ENCODE assay signal across 24 cellular contexts in the genomic region with DNA sequence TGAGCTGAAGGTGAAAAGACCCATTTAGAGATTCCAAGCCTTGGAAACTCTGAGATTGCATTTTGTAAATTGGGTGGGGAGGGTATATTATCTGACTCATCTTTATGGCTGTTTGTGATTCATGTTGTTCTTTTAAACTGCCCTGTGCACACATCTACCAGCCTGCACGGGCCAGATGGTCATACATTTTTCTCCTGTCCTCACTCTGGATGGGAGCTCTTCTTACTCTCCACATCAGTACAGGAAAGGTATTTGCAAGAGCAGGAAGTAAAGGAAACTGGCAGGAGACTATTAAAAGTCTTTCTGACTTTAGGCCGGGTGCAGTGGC. TPM values are rescaled to one million over a fixed set of nuclear protein-coding genes. Genes with fewer than 3 reads are reported as not detected.
DNase-seq lines count a peak whose midpoint lies in the region; ATAC-seq and TF ChIP-seq lines count a peak whose summit lies in the region.
"Had no signal": no experiment of that assay in that cellular context is flagged by ENCODE, and none has a peak within 500 bp of the region (broad histone marks: within the 10 kb centered on the region; RNA-seq: fewer than 3 reads in every experiment).

No MANE protein-coding gene starts in this region.

- H3K36me3 Mint-ChIP-seq in T-helper 2 cell treated with Interferon-gamma antibody and Interleukin-4, amounts not matched to agents 5 μg/mL and 100 μg/mL, for 36 hours (ENCODE audit: low read depth), result no peaks in the 10 kb centered on the region
- H3K36me3 Mint-ChIP-seq: brain had no signal

- ATAC-seq in Right ventricle myocardium inferior, result no peak
- no peak for ATAC-seq in heart left ventricle
- no peak for ATAC-seq in HG02973 (IDR thresholded peaks at IDR 0.05; ENCODE audit: unreplicated experiment)
- ATAC-seq: activated T-cell treated with anti-CD3 and anti-CD28 coated beads, Interleukin-2, amount 50 U/mL, for 4 hours; K562; left cardiac atrium; T-helper 17 cell had no signal

- H3K27ac ChIP-seq in heart left ventricle (no peak overlapping the region), RWPE1 (peak overlapping the region; percentile 23; the same call in 1 of the 2 replicates)
- H3K27ac ChIP-seq: adrenal gland, neutrophil, prostate gland, SK-N-MC had no signal

- no peaks in the 10 kb centered on the region for H3K27me3 ChIP-seq in heart left ventricle
- H3K27me3 ChIP-seq: adrenal gland had no signal

- peaks cover 0 to 5% (median 0%) of the 10 kb centered on the region in 12 donors for H3K4me1 ChIP-seq in heart left ventricle
- H3K4me1 ChIP-seq: adrenal gland, prostate gland had no signal

- POLR2A ChIA-PET in RWPE1 (lab: Yijun Ruan, JAX; ENCODE audit: low non-redundant PET), result no interaction called here

- DNase-seq in Right ventricle myocardium inferior (ENCODE audit: missing footprints), result peak; percentile 11
- DNase-seq in heart left ventricle, result no peak
- peak; percentile 74 for DNase-seq in RWPE1 (ENCODE audit: low spot score)
- peak; percentile 23 to 62 for DNase-seq in foreskin fibroblast
- no peak for DNase-seq in T-helper 2 cell treated with Interferon-gamma antibody and Interleukin-4, amounts not matched to agents 5 μg/mL and 100 μg/mL, for 36 hours (ENCODE audit: low spot score)
- DNase-seq in ecto neural progenitor cell (ENCODE audit: low spot score), result no peak
- DNase-seq in NCI-H1930 (lab: John Stamatoyannopoulos, UW), result no peak
- DNase-seq: activated CD4-positive, alpha-beta T cell treated with anti-CD3 and anti-CD28 coated beads for 48 hours; activated T-cell treated with anti-CD3 and anti-CD28 coated beads, Interleukin-2, amount 50 U/mL, for 4 hours; adrenal gland; DMS79; left cardiac atrium; mesenchymal stem cell; MV-4-11; NCI-H1694; NCI-H2171; T-helper 17 cell had no signal

- H3K9me3 ChIP-seq in heart left ventricle, result peaks cover 0 to 4% (median 0%) of the 10 kb centered on the region in 12 donors
- H3K9me3 ChIP-seq: adrenal gland, neutrophil, prostate gland had no signal

- no peaks in the 10 kb centered on the region for H3K4me1 Mint-ChIP-seq in T-helper 2 cell treated with Interferon-gamma antibody and Interleukin-4, amounts not matched to agents 5 μg/mL and 100 μg/mL, for 36 hours (ENCODE audit: low read depth)
- H3K4me1 Mint-ChIP-seq: brain, T-helper 17 cell had no signal

- no peak overlapping the region for H3K4me3 Mint-ChIP-seq in T-helper 2 cell treated with Interferon-gamma antibody and Interleukin-4, amounts not matched to agents 5 μg/mL and 100 μg/mL, for 36 hours
- H3K4me3 Mint-ChIP-seq: activated T-cell treated with anti-CD3 and anti-CD28 coated beads, Interleukin-2, amount 50 U/mL, for 4 hours; brain; T-helper 17 cell had no signal

- WGBS in heart left ventricle, 4 donors, result 70 to 81% (median 76%) methylated on average over 2 of the region's 2 CpGs

- TF ChIP-seq CTCF in heart left ventricle (IDR thresholded peaks at IDR 0.05) (no peak), RWPE1 (conservative IDR thresholded peaks at IDR 0.05; ENCODE audit: low read depth) (no peak), foreskin fibroblast (IDR thresholded peaks at IDR 0.05; ENCODE audit: low read depth, low read length) (no peak)

- H3K27me3 Mint-ChIP-seq in T-helper 2 cell treated with Interferon-gamma antibody and Interleukin-4, amounts not matched to agents 5 μg/mL and 100 μg/mL, for 36 hours (ENCODE audit: low read depth), result peaks cover 22% of the 10 kb centered on the region

- CTCF ChIA-PET in RWPE1 (lab: Yijun Ruan, JAX), result interaction anchor here (0.5 kb wide), 1 partner anchor 152 kb away, joined by 4 read pairs; no protein-coding TSS in a partner anchor

- no peaks in the 10 kb centered on the region for H3K9me3 Mint-ChIP-seq in T-helper 2 cell treated with Interferon-gamma antibody and Interleukin-4, amounts not matched to agents 5 μg/mL and 100 μg/mL, for 36 hours
- H3K9me3 Mint-ChIP-seq: activated T-cell treated with anti-CD3 and anti-CD28 coated beads, Interleukin-2, amount 50 U/mL, for 4 hours had no signal

- TF ChIP-seq POLR2A in heart left ventricle (IDR thresholded peaks at IDR 0.05), result no peak

- no peak overlapping the region for H3K27ac Mint-ChIP-seq in T-helper 2 cell treated with Interferon-gamma antibody and Interleukin-4, amounts not matched to agents 5 μg/mL and 100 μg/mL, for 36 hours
- H3K27ac Mint-ChIP-seq: brain, T-helper 17 cell had no signal

- H3K36me3 ChIP-seq in heart left ventricle, result no peaks in the 10 kb centered on the region
- H3K36me3 ChIP-seq: adrenal gland, neutrophil, prostate gland had no signal

- no peak overlapping the region for H3K4me3 ChIP-seq in heart left ventricle
- no peak overlapping the region for H3K4me3 ChIP-seq in foreskin fibroblast (ENCODE audit: low read depth in 1 of 2, low read length in 2 of 2)
- H3K4me3 ChIP-seq: adrenal gland, K562, prostate gland, SK-N-MC had no signal

- intact Hi-C loops in Right ventricle myocardium inferior (cut with DNase I), result no loop called here
- intact Hi-C loops in heart left ventricle (cut with DNase I), result no loop called here

RNA-seq across cellular contexts. Expression of a gene that starts 14.3 kb away (rescaled TPM):
- total RNA-seq in Right ventricle myocardium inferior, result 2.1 TPM
- 1 to 10 TPM in 7 of 9 donors, under 1 TPM in 2; 0.88 to 5.1 (median 2.5) TPM for total RNA-seq in heart left ventricle
- 1 to 10 TPM in 1 of 2 donors, under 1 TPM in 1; 0.53 to 1.5 TPM for polyA plus RNA-seq in heart left ventricle
- total RNA-seq: activated CD8-positive, alpha-beta memory T cell treated with anti-CD3 and anti-CD28 coated beads for 36 hours; activated T-cell treated with anti-CD3 and anti-CD28 coated beads, Interleukin-2, amount 50 U/mL, for 4 hours; K562; T-helper 17 cell had no signal
- polyA plus RNA-seq: K562 had no signal

RNA-seq across cellular contexts. Expression of a gene that starts 39.8 kb away (rescaled TPM):
- total RNA-seq in Right ventricle myocardium inferior (45.5 TPM), heart left ventricle (10 to 100 TPM; 32.0 to 55.0 (median 43.3) TPM)
- 10 to 100 TPM; 15.3 to 27.0 TPM for polyA plus RNA-seq in heart left ventricle

Comparison
In these comparisons a context has a peak if more than half of its experiments do, and no peak if none do; other contexts are left out.
1. DNase-seq: peak in Right ventricle myocardium inferior (single experiment), RWPE1 (single experiment) and foreskin fibroblast (2 of 2); none in heart left ventricle (0 of 5), T-helper 2 cell treated with Interferon-gamma antibody and Interleukin-4, amounts not matched to agents 5 μg/mL and 100 μg/mL, for 36 hours (single experiment), ecto neural progenitor cell (single experiment) and NCI-H1930 (0 of 2).